13 cellular contexts compared by ENCODE assay signal in the genomic region with DNA sequence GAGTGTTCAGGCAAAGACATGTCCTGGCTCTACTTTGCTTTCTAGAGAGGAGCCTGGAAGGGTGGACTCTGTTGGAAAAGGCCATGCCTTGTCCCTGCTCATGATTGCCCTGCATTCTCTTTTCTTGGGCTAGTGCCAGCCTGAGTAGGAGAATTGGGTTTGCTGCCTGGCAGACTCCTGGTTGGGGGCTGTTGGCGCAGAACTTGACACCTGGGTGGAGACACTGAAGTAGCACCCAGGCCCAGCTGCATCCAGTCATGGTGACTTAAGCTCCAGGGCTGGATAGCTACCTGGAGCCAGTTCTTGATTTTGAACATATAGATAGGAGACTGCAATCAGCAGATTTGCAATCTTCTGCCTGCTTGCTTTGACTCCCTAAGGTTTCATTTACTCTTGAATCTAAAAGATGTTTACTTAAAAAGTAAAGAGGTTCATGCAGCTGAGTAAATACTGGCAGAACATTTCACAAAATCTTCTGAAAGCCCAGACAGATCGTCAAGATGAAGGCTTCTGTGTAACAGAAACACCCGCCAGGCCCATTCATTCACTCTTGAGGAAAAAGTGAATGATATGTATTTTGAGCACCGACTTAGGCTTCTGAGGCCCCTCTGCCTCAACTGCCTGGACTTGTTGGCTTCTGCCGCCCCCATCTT. TPM values are rescaled to one million over a fixed set of nuclear protein-coding genes. Genes with fewer than 3 reads are reported as not detected.
DNase-seq lines count a peak whose midpoint lies in the region; ATAC-seq and TF ChIP-seq lines count a peak whose summit lies in the region.
"Had no signal": no experiment of that assay in that cellular context is flagged by ENCODE, and none has a peak within 500 bp of the region (broad histone marks: within the 10 kb centered on the region; RNA-seq: fewer than 3 reads in every experiment).

No MANE protein-coding gene starts in this region.

- no peak for ATAC-seq in GM19395 (IDR thresholded peaks at IDR 0.05; ENCODE audit: unreplicated experiment)
- ATAC-seq: stimulated activated naive CD8-positive, alpha-beta T cell treated with anti-CD3 and anti-CD28 coated beads, Interleukin-15, amount 100 ng/mL, for 72 hours; WTC11 had no signal

- TF ChIP-seq CTCF in nephron (IDR thresholded peaks at IDR 0.05; ENCODE audit: unreplicated experiment in 3 of 3) (no peak), type B pancreatic cell (conservative IDR thresholded peaks at IDR 0.05) (no peak)

- H3K36me3 Mint-ChIP-seq in nephron (ENCODE audit: low read depth) (no peaks in the 10 kb centered on the region), type B pancreatic cell (no peaks in the 10 kb centered on the region)
- H3K36me3 Mint-ChIP-seq: activated naive CD8-positive, alpha-beta T cell treated with anti-CD3 and anti-CD28 coated beads, Interleukin-2, amount 10 ng/mL, durations not matched to agents 7 days and 5 days; CD14-positive monocyte; WTC11 had no signal

- POLR2A ChIA-PET in HEK293T (lab: Yijun Ruan, JAX), result no interaction called here

- CTCF ChIA-PET in HEK293T (lab: Yijun Ruan, JAX), result interaction anchor here (0.6 kb wide), 1 partner anchor 601 kb away, joined by 7 read pairs; no protein-coding TSS in a partner anchor

- H3K4me3 Mint-ChIP-seq in nephron (peak overlapping the region in 1 of 3 experiments; percentile 58), type B pancreatic cell (no peak overlapping the region)
- H3K4me3 Mint-ChIP-seq: activated naive CD8-positive, alpha-beta T cell treated with anti-CD3 and anti-CD28 coated beads, Interleukin-2, amount 10 ng/mL, durations not matched to agents 7 days and 5 days; CD14-positive monocyte; stimulated activated naive CD8-positive, alpha-beta T cell treated with anti-CD3 and anti-CD28 coated beads, Interleukin-15, amount 100 ng/mL, for 72 hours; WTC11 had no signal

- no peaks in the 10 kb centered on the region for H3K9me3 Mint-ChIP-seq in nephron
- H3K9me3 Mint-ChIP-seq in type B pancreatic cell, result no peaks in the 10 kb centered on the region
- H3K9me3 Mint-ChIP-seq: activated naive CD8-positive, alpha-beta T cell treated with anti-CD3 and anti-CD28 coated beads, Interleukin-2, amount 10 ng/mL, durations not matched to agents 7 days and 5 days; stimulated activated naive CD8-positive, alpha-beta T cell treated with anti-CD3 and anti-CD28 coated beads, Interleukin-15, amount 100 ng/mL, for 72 hours; WTC11 had no signal

- DNase-seq in DMS79 (lab: John Stamatoyannopoulos, UW) (peak; percentile 96), NCI-H1436 (lab: John Stamatoyannopoulos, UW) (peak; percentile 72), RPMI8226 (peak; percentile 74), type B pancreatic cell (ENCODE audit: extremely low spot score, unreplicated experiment) (no peak), HEK293T (ENCODE audit: extremely low spot score) (no peak)
- DNase-seq: activated CD8-positive, alpha-beta memory T cell treated with anti-CD3 and anti-CD28 coated beads, Interleukin-2, amount 50 U/mL, for 4 hours; activated naive CD8-positive, alpha-beta T cell treated with anti-CD3 and anti-CD28 coated beads, Interleukin-2, amount 10 ng/mL, durations not matched to agents 7 days and 5 days; H7; stimulated activated naive CD8-positive, alpha-beta T cell treated with anti-CD3 and anti-CD28 coated beads, Interleukin-15, amount 100 ng/mL, for 72 hours had no signal

- H3K27me3 Mint-ChIP-seq in nephron (ENCODE audit: low read depth) (peaks cover 18% of the 10 kb centered on the region), type B pancreatic cell (peaks cover 8% of the 10 kb centered on the region)

- peaks cover 26% of the 10 kb centered on the region for H3K4me1 Mint-ChIP-seq in nephron
- H3K4me1 Mint-ChIP-seq in type B pancreatic cell (ENCODE audit: unreplicated experiment), result no peaks in the 10 kb centered on the region
- H3K4me1 Mint-ChIP-seq: activated naive CD8-positive, alpha-beta T cell treated with anti-CD3 and anti-CD28 coated beads, Interleukin-2, amount 10 ng/mL, durations not matched to agents 7 days and 5 days; CD14-positive monocyte; WTC11 had no signal

- peak overlapping the region in 2 of 3 experiments; percentile 24 to 70 for H3K27ac Mint-ChIP-seq in nephron
- H3K27ac Mint-ChIP-seq in type B pancreatic cell, result no peak overlapping the region
- H3K27ac Mint-ChIP-seq: activated naive CD8-positive, alpha-beta T cell treated with anti-CD3 and anti-CD28 coated beads, Interleukin-2, amount 10 ng/mL, durations not matched to agents 7 days and 5 days; WTC11 had no signal

TF ChIP-seq in HEK293T, 16 proteins besides CTCF, POLR2A, EP300 and RAD21:
- TF ChIP-seq NFRKB (IDR thresholded peaks at IDR 0.05), result no peak
- no peak for TF ChIP-seq FOXM1 (IDR thresholded peaks at IDR 0.05; ENCODE audit: borderline replicate concordance)
- no peak for TF ChIP-seq FOXK2 (IDR thresholded peaks at IDR 0.05)
- no peak for TF ChIP-seq ZNF384 (IDR thresholded peaks at IDR 0.05)
- no peak for TF ChIP-seq BHLHE40 (IDR thresholded peaks at IDR 0.05; ENCODE audit: borderline replicate concordance)
- TF ChIP-seq HDGF (IDR thresholded peaks at IDR 0.05; ENCODE audit: borderline replicate concordance), result no peak
- TF ChIP-seq, protein P1, sequence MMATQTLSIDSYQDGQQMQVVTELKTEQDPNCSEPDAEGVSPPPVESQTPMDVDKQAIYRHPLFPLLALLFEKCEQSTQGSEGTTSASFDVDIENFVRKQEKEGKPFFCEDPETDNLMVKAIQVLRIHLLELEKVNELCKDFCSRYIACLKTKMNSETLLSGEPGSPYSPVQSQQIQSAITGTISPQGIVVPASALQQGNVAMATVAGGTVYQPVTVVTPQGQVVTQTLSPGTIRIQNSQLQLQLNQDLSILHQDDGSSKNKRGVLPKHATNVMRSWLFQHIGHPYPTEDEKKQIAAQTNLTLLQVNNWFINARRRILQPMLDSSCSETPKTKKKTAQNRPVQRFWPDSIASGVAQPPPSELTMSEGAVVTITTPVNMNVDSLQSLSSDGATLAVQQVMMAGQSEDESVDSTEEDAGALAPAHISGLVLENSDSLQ (IDR thresholded peaks at IDR 0.05), result no peak
- no peak for TF ChIP-seq CTBP1 (IDR thresholded peaks at IDR 0.05; ENCODE audit: borderline replicate concordance)
- no peak for TF ChIP-seq ELF4 (IDR thresholded peaks at IDR 0.05)
- no peak for TF ChIP-seq TARDBP (IDR thresholded peaks at IDR 0.05)
- TF ChIP-seq FOXA1 (IDR thresholded peaks at IDR 0.05), result no peak
- no peak for TF ChIP-seq SP1 (IDR thresholded peaks at IDR 0.05)
- TF ChIP-seq L3MBTL2 (conservative IDR thresholded peaks at IDR 0.05), result no peak
- TF ChIP-seq LEF1 (IDR thresholded peaks at IDR 0.05; ENCODE audit: borderline replicate concordance), result no peak
- no peak for TF ChIP-seq SUZ12 (IDR thresholded peaks at IDR 0.05)
TF ChIP-seq in HEK293T: peak in this region for 0.

RNA-seq across cellular contexts. Expression of a gene that starts 38.0 kb away (rescaled TPM):
- 318 and 354 TPM in 2 replicates for total RNA-seq in type B pancreatic cell (ENCODE audit: low replicate concordance)

Comparison
In these comparisons a context has a peak if more than half of its experiments do, and no peak if none do; other contexts are left out.
1. DNase-seq: peak in DMS79 (single experiment), NCI-H1436 (single experiment) and RPMI8226 (single experiment); none in type B pancreatic cell (single experiment) and HEK293T (single experiment).